24 cellular contexts compared by ENCODE assay signal in the genomic region with DNA sequence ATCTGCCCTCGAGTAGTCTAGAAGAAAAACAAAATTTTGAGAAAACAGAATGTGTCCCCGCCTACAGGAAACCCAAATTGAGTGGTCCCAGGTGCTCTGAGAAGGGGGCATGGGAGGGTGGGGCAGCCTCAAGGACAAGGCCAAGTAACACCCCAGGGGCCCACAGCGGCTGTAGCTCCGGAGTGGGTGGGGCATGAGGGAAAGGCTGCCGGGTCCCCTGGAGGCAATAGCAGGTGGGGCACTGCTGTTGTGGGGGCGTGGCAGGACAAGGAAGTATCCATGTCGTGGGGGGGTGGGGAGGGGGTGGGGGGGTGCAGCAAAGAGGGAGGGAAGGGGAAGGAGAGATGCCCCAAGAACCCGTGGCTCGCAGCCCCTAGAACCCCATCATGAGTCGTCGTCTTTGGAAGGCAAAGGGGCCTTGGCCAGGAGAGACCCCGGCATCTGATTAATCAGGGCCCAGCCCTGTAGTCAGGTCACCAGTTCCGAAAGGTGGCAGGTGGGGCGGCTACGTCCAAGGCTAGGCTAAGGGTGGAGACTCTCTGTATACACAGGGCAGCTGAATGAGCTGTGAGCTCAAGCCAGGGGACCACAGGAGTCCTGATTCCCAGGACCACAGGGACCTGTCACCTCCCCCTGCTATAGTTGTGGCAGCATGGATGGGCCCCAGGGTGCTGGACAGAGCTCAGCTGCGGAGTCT. TPM values are rescaled to one million over a fixed set of nuclear protein-coding genes. Genes with fewer than 3 reads are reported as not detected.
"Had no signal": no experiment of that assay in that cellular context is flagged by ENCODE, and none has a peak within 500 bp of the region (broad histone marks: within the 10 kb centered on the region; RNA-seq: fewer than 3 reads in every experiment).

No MANE protein-coding gene starts in this region.

- H3K27ac ChIP-seq: gastrocnemius medialis, heart right ventricle, parathyroid adenoma, prostate gland, spleen, testis, tibial nerve had no signal

- ATAC-seq: esophagus mucosa; gastrocnemius medialis; heart right ventricle; left lobe of liver; natural killer cell treated with Interleukin-12 subunit alpha and Interleukin-12 subunit beta and Interleukin-15 and Interleukin-18, amount 100 ng/mL, for 72 hours; sciatic nerve; stimulated activated naive B cell treated with anti-CD40 and anti-IgM and Interleukin-4, amounts not matched to agents 10 μg/mL and 1 μg/mL and 100 μg/mL, for 72 hours; stimulated activated naive CD8-positive, alpha-beta T cell treated with anti-CD3 and anti-CD28 coated beads, Interleukin-15, amount 100 ng/mL, for 72 hours had no signal

- H3K9me3 ChIP-seq: gastrocnemius medialis, heart right ventricle, prostate gland, spleen, testis, tibial nerve had no signal

- H3K4me1 ChIP-seq: parathyroid adenoma, prostate gland had no signal

- FAIRE-seq: endometrium, islet of Langerhans had no signal

- H3K27me3 ChIP-seq: gastrocnemius medialis, heart right ventricle, spleen, testis, tibial nerve had no signal

- H2AFZ ChIP-seq: parathyroid adenoma had no signal

- H3K9ac ChIP-seq: parathyroid adenoma had no signal

- DNase-seq: effector memory CD4-positive, alpha-beta T cell; gastrocnemius medialis; heart right ventricle; hypothalamus; kidney glomerular epithelial cell; mammary epithelial cell; spleen; stimulated activated CD4-positive, alpha-beta T cell treated with anti-CD3 and anti-CD28 coated beads, Interleukin-15, amount 100 ng/mL, for 24 hours; stimulated activated CD4-positive, alpha-beta T cell treated with anti-CD3 and anti-CD28 coated beads, Interleukin-1b, Interleukin-23, amount 100 ng/mL, for 48 hours; stimulated activated CD4-positive, alpha-beta T cell treated with anti-CD3 and anti-CD28 coated beads, Interleukin-4, amount 100 ng/mL, for 24 hours; stimulated activated naive B cell treated with anti-CD40 and anti-IgM and Interleukin-4, amounts not matched to agents 10 μg/mL and 1 μg/mL and 100 μg/mL, for 72 hours; stimulated activated naive CD8-positive, alpha-beta T cell treated with anti-CD3 and anti-CD28 coated beads, Interleukin-15, amount 100 ng/mL, for 72 hours; testis had no signal

- H3K4me3 ChIP-seq: gastrocnemius medialis, heart right ventricle, prostate gland, spleen, testis, tibial nerve had no signal

RNA-seq across cellular contexts. Expression of a gene that starts 48.0 kb away (rescaled TPM):
- total RNA-seq: mammary epithelial cell; natural killer cell treated with Interleukin-12 subunit alpha and Interleukin-12 subunit beta and Interleukin-15 and Interleukin-18, amount 100 ng/mL, for 72 hours; renal cortical epithelial cell had no signal
- polyA plus RNA-seq: mammary epithelial cell had no signal

RNA-seq across cellular contexts. Expression of a gene that starts 59.4 kb away (rescaled TPM):
- total RNA-seq: mononuclear cell had no signal
